In genomic region chr17:20228860-20229259, GRCh38 we compare ENCODE assay signal across 11 cellular contexts.
"Had no signal": no experiment of that assay in that cellular context is flagged by ENCODE, and none has a peak within 500 bp of the region (broad histone marks: within the 10 kb centered on the region; RNA-seq: fewer than 3 reads in every experiment).

No MANE protein-coding gene starts in this region.

- H3K4me1 ChIP-seq: left lung, upper lobe of left lung had no signal

- H3K27ac ChIP-seq: heart right ventricle, left lung, upper lobe of left lung had no signal

- H3K27me3 ChIP-seq: gastrocnemius medialis, heart right ventricle, left lung, upper lobe of left lung had no signal

- H3K9me3 Mint-ChIP-seq: activated CD8-positive, alpha-beta T cell treated with anti-CD3 and anti-CD28 coated beads for 36 hours; memory B cell; stimulated activated naive B cell treated with anti-CD40 and anti-IgM and Interleukin-4, amounts not matched to agents 10 μg/mL and 1 μg/mL and 100 μg/mL, for 72 hours had no signal

- H3K4me3 Mint-ChIP-seq: activated CD8-positive, alpha-beta T cell treated with anti-CD3 and anti-CD28 coated beads for 36 hours; memory B cell; stimulated activated naive B cell treated with anti-CD40 and anti-IgM and Interleukin-4, amounts not matched to agents 10 μg/mL and 1 μg/mL and 100 μg/mL, for 72 hours had no signal

- H3K36me3 Mint-ChIP-seq: memory B cell had no signal

- DNase-seq: activated CD8-positive, alpha-beta memory T cell treated with anti-CD3 and anti-CD28 coated beads, Interleukin-2, amount 50 U/mL, for 48 hours; activated CD8-positive, alpha-beta T cell treated with anti-CD3 and anti-CD28 coated beads for 36 hours; activated naive CD4-positive, alpha-beta T cell treated with anti-CD3 and anti-CD28 coated beads, Interleukin-2, amount 50 U/mL, for 16 hours; gastrocnemius medialis; heart right ventricle; left lung; right cardiac atrium; stimulated activated naive B cell treated with anti-CD40 and anti-IgM and Interleukin-4, amounts not matched to agents 10 μg/mL and 1 μg/mL and 100 μg/mL, for 72 hours; T-helper 9 cell; upper lobe of left lung had no signal

- ATAC-seq: activated CD8-positive, alpha-beta T cell treated with anti-CD3 and anti-CD28 coated beads for 36 hours; heart right ventricle; left lung; right cardiac atrium; stimulated activated naive B cell treated with anti-CD40 and anti-IgM and Interleukin-4, amounts not matched to agents 10 μg/mL and 1 μg/mL and 100 μg/mL, for 72 hours had no signal

- H3K36me3 ChIP-seq: gastrocnemius medialis had no signal

- H3K9me3 ChIP-seq: gastrocnemius medialis, heart right ventricle, left lung, upper lobe of left lung had no signal

- H3K27me3 Mint-ChIP-seq: activated CD8-positive, alpha-beta T cell treated with anti-CD3 and anti-CD28 coated beads for 36 hours; memory B cell; stimulated activated naive B cell treated with anti-CD40 and anti-IgM and Interleukin-4, amounts not matched to agents 10 μg/mL and 1 μg/mL and 100 μg/mL, for 72 hours had no signal

- H3K4me3 ChIP-seq: gastrocnemius medialis, heart right ventricle, left lung, upper lobe of left lung had no signal

- H3K4me1 Mint-ChIP-seq: memory B cell; stimulated activated naive B cell treated with anti-CD40 and anti-IgM and Interleukin-4, amounts not matched to agents 10 μg/mL and 1 μg/mL and 100 μg/mL, for 72 hours had no signal

- H3K27ac Mint-ChIP-seq: activated CD8-positive, alpha-beta T cell treated with anti-CD3 and anti-CD28 coated beads for 36 hours; memory B cell; stimulated activated naive B cell treated with anti-CD40 and anti-IgM and Interleukin-4, amounts not matched to agents 10 μg/mL and 1 μg/mL and 100 μg/mL, for 72 hours had no signal
